Comparison of ENCODE assay signal across 7 cellular contexts in the genomic region with DNA sequence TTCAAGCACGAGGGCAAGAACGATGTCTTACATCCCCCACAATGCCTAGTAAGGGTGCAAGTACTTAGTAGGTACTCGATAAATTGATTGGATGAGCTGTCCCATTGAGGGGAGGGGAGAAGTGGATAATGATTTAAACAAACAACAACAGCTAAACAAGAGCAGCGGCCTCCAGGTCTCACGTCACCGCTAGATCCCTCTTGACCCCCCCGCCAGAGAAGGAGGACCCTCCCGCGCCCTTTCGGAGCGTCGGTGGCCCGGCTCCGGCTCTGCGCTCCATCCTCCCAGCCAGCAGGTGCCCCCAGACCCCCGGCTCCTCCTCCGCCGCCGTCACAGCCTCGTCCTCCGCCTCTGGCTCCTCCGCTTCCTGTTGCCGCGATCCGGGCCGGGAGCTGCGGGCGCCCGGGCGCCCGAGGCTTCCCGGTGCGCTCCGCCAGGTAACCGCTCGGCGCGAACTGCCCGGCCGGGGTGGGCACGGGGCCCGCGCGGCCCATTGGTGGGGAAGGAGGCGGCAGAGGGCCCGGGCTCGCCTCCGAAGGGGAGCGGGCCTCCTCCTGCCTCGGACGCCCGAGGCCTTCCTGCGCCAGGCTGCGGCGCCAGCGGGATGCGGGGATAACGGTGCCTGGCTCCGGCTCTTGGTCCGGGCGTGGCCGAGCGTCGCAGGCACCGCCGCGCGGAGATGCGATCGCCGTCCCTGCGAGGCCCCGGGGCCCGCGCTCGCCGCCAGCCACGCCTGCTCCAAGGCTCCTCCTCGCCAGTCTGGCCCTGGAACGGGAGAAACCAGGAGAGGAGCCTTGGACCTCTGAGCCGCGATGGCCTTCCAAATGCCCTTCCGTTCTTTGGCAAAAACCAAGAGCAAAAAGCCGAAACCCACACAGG. TPM values are rescaled to one million over a fixed set of nuclear protein-coding genes. Genes with fewer than 3 reads are reported as not detected.
DNase-seq lines count a peak whose midpoint lies in the region; ATAC-seq and TF ChIP-seq lines count a peak whose summit lies in the region.

A gene (plus strand): TSS at position 368 of the 879 bp plus-strand sequence. CDS start 2,143 bp downstream, outside the sequence.

- peak; percentile 41 for TF ChIP-seq POLR2A in GM15510 (IDR thresholded peaks at IDR 0.05; ENCODE audit: borderline replicate concordance, extremely low read depth, insufficient read length)
- TF ChIP-seq POLR2A in gastrocnemius medialis (IDR thresholded peaks at IDR 0.05) = peak; percentile 36 to 56

- no TSS peak for BruUV-seq in MCF 10A (replicated peaks; lab: Mats Ljungman, UMichigan)

- TF ChIP-seq RAD21 in SK-N-SH (IDR thresholded peaks at IDR 0.05; ENCODE audit: low read length) = no peak

- no peaks in the 10 kb centered on the region for H4K20me1 ChIP-seq in SK-N-SH (ENCODE audit: insufficient read depth)

- H3K27me3 Mint-ChIP-seq in IgD-negative memory B cell = peaks cover 33% of the 10 kb centered on the region
- H3K27me3 Mint-ChIP-seq in MCF 10A (ENCODE audit: insufficient read depth, unreplicated experiment) = no peaks in the 10 kb centered on the region

- H3K27me3 ChIP-seq in SK-N-SH (ENCODE audit: insufficient read depth) (no peaks in the 10 kb centered on the region), iPS-18a (ENCODE audit: control insufficient read depth, insufficient read depth, low read length) (peaks cover 18% of the 10 kb centered on the region), gastrocnemius medialis (peaks cover 0 to 17% (median 0%) of the 10 kb centered on the region in 3 donors)

- intact Hi-C loops in MCF 10A (cut with micrococcal nuclease) = loop anchor here (1.0 kb wide), 1 partner anchor 19 kb away; no protein-coding TSS in a partner anchor
- intact Hi-C loops in gastrocnemius medialis (cut with DNase I; ENCODE audit: low total_unique reads) = loop anchor here (5.0 kb wide), 1 partner anchor 162 kb away; no protein-coding TSS in a partner anchor

- POLR2A ChIA-PET in SK-N-SH (lab: Yijun Ruan, JAX) = interaction anchor here (0.8 kb wide), 1 partner anchor 90 kb away, joined by 3 read pairs; no protein-coding TSS in a partner anchor
- POLR2A ChIA-PET in MCF 10A (lab: Yijun Ruan, JAX) = interaction anchor here (0.7 to 2.9 kb wide), 8 partner anchors 10 to 1046 kb away, joined by 3 to 13 read pairs (median 3); a partner anchor contains a TSS

- 6% methylated on average over 16 of the region's 84 CpGs for WGBS in SK-N-SH (ENCODE audit: low lambda C conversion rate)

- peaks cover 29% of the 10 kb centered on the region for H3K79me2 ChIP-seq in SK-N-SH (ENCODE audit: insufficient read depth)

- H3K4me1 Mint-ChIP-seq in IgD-negative memory B cell (peaks cover 8 to 11% (median 8%) of the 10 kb centered on the region in 3 donors), MCF 10A (ENCODE audit: insufficient read depth, unreplicated experiment) (peaks cover 13% of the 10 kb centered on the region)

- H3K27ac Mint-ChIP-seq in IgD-negative memory B cell (peak within 1 kb of the TSS in 1 of 3 donors; percentile 81), MCF 10A (ENCODE audit: low read depth, unreplicated experiment) (peak within 1 kb of the TSS; percentile 60)

- H3K9me3 Mint-ChIP-seq in IgD-negative memory B cell (no peaks in the 10 kb centered on the region), MCF 10A (ENCODE audit: unreplicated experiment) (no peaks in the 10 kb centered on the region)

- H3K4me1 ChIP-seq in SK-N-SH (ENCODE audit: control insufficient read depth in 1 of 2, insufficient read depth in 2 of 2, low read depth in 1 of 2, low read length in 1 of 2) (peaks cover 9 to 21% of the 10 kb centered on the region in 2 experiments), iPS-18a (ENCODE audit: control insufficient read depth, low read depth, low read length) (peaks cover 7% of the 10 kb centered on the region), gastrocnemius medialis (peaks cover 4 to 6% of the 10 kb centered on the region in 2 donors)

- H3K36me3 Mint-ChIP-seq in IgD-negative memory B cell (no peaks in the 10 kb centered on the region), MCF 10A (ENCODE audit: insufficient read depth, unreplicated experiment) (peaks cover 6% of the 10 kb centered on the region)

- in situ Hi-C loops in gastrocnemius medialis (cut with MboI; ENCODE audit: low sequenced_read_pairs in 4 of 4) = loop anchor here in 2 of 4 donors (25.0 kb wide), 1 partner anchor 112 kb away; no protein-coding TSS in a partner anchor

- DNase-seq in SK-N-SH = peak; percentile 93
- peak; percentile 55 for DNase-seq in MCF 10A (ENCODE audit: unreplicated experiment)
- no peak for DNase-seq in gastrocnemius medialis

- no peaks in the 10 kb centered on the region for H3K9me3 ChIP-seq in SK-N-SH
- no peaks in the 10 kb centered on the region for H3K9me3 ChIP-seq in iPS-18a (ENCODE audit: control insufficient read depth, low read depth, low read length)
- no peaks in the 10 kb centered on the region for H3K9me3 ChIP-seq in gastrocnemius medialis

- H3K9ac ChIP-seq in SK-N-SH (peak within 1 kb of the TSS; percentile 92), iPS-18a (ENCODE audit: low read length) (peak within 1 kb of the TSS; percentile 49)

- CTCF ChIA-PET in SK-N-SH (lab: Yijun Ruan, JAX) (interaction anchor here (0.8 to 3.5 kb wide), 4 partner anchors 11 to 79 kb away, joined by 3 to 29 read pairs (median 5); a partner anchor contains a TSS), MCF 10A (lab: Yijun Ruan, JAX) (interaction anchor here (0.6 to 0.8 kb wide), 6 partner anchors 12 to 1903 kb away, joined by 3 to 5 read pairs (median 3); no protein-coding TSS in a partner anchor)

- ATAC-seq in gastrocnemius medialis = peak; percentile 39 to 65
- no peak for ATAC-seq in GM21737 (IDR thresholded peaks at IDR 0.05; ENCODE audit: unreplicated experiment)

- peaks cover 10% of the 10 kb centered on the region for H3F3A ChIP-seq in SK-N-SH (replicated peaks; ENCODE audit: insufficient read depth)

- H3K4me3 Mint-ChIP-seq in IgD-negative memory B cell (peak within 1 kb of the TSS; percentile 67 to 90 (median 82)), MCF 10A (ENCODE audit: unreplicated experiment) (peak within 1 kb of the TSS; percentile 73)

- peak within 1 kb of the TSS; percentile 78 to 83 for H3K4me3 ChIP-seq in SK-N-SH (ENCODE audit: low read depth in 2 of 2, low read length in 1 of 2)
- H3K4me3 ChIP-seq in iPS-18a (ENCODE audit: low read length) = peak within 1 kb of the TSS; percentile 63
- H3K4me3 ChIP-seq in gastrocnemius medialis = peak within 1 kb of the TSS; percentile 49 to 78 (median 62)

- H3K27ac ChIP-seq in SK-N-SH (ENCODE audit: low read depth in 2 of 2, low read length in 1 of 2) = peak within 1 kb of the TSS; percentile 85 to 88
- no peak within 1 kb of the TSS for H3K27ac ChIP-seq in iPS-18a (ENCODE audit: low read length)
- H3K27ac ChIP-seq in gastrocnemius medialis = peak within 1 kb of the TSS; percentile 66 to 85 (median 78)

- H3K36me3 ChIP-seq in SK-N-SH (replicated peaks in 1 of 2; ENCODE audit: control insufficient read depth in 1 of 2, insufficient read depth in 2 of 2, low read length in 1 of 2) (peaks cover 6 to 9% of the 10 kb centered on the region in 2 experiments), iPS-18a (ENCODE audit: control insufficient read depth, low read depth, low read length) (peaks cover 4% of the 10 kb centered on the region), gastrocnemius medialis (no peaks in the 10 kb centered on the region)

- H2AFZ ChIP-seq in SK-N-SH (ENCODE audit: low read depth) = peak within 1 kb of the TSS; percentile 82

- peak in 1 of 2 experiments; percentile 17; a peak in 1 of 4 replicates for TF ChIP-seq EP300 in SK-N-SH (IDR thresholded peaks at IDR 0.05; ENCODE audit: borderline replicate concordance in 1 of 2, low read depth in 1 of 2, low read length in 1 of 2)

- no peaks in the 10 kb centered on the region for H3K9me2 ChIP-seq in SK-N-SH

- TF ChIP-seq CTCF in SK-N-SH (IDR thresholded peaks at IDR 0.05) (peak; percentile 34), MCF 10A (IDR thresholded peaks at IDR 0.05; ENCODE audit: unreplicated experiment) (no peak), gastrocnemius medialis (IDR thresholded peaks at IDR 0.05 in 4 of 5, conservative IDR thresholded peaks at IDR 0.05 in 1 of 5) (no peak)

- H3K4me2 ChIP-seq in SK-N-SH = peak within 1 kb of the TSS; percentile 84

TF ChIP-seq in SK-N-SH, 30 proteins besides CTCF, POLR2A, EP300 and RAD21 (continues in another document):
- TF ChIP-seq, protein P1, sequence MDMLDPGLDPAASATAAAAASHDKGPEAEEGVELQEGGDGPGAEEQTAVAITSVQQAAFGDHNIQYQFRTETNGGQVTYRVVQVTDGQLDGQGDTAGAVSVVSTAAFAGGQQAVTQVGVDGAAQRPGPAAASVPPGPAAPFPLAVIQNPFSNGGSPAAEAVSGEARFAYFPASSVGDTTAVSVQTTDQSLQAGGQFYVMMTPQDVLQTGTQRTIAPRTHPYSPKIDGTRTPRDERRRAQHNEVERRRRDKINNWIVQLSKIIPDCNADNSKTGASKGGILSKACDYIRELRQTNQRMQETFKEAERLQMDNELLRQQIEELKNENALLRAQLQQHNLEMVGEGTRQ (IDR thresholded peaks at IDR 0.05; ENCODE audit: borderline replicate concordance, low read depth, low read length) = no peak
- TF ChIP-seq JUND (IDR thresholded peaks at IDR 0.05) = no peak
- no peak for TF ChIP-seq EZH2phosphoT487 (IDR thresholded peaks at IDR 0.05; ENCODE audit: borderline replicate concordance, low read depth)
- no peak for TF ChIP-seq FOXJ3 (CRISPR knock-in tag; IDR thresholded peaks at IDR 0.05)
- no peak for TF ChIP-seq NFIC (IDR thresholded peaks at IDR 0.05; ENCODE audit: borderline replicate concordance)

RNA-seq across cellular contexts. Expression of the gene that starts here (rescaled TPM):
- polyA plus RNA-seq in IgD-negative memory B cell (not detected), SK-N-SH (2012; rRNA removed) (12.7 and 18.7 TPM in 2 replicates)
- 14.6 and 15.1 TPM in 2 replicates for polyA plus RNA-seq in SK-N-SH (2012; cell fraction: cytosol; rRNA removed)
- polyA plus RNA-seq in SK-N-SH (2012; cell fraction: nucleus; rRNA removed) = 23.2 and 40.2 TPM in 2 replicates
- total RNA-seq in MCF 10A (2022) (9.6 and 13.0 TPM in 2 replicates), gastrocnemius medialis (1 to 10 TPM in 1 of 4 donors, under 1 TPM in 3; 0.27 to 1.0 (median 0.70) TPM)

Comparison
In these comparisons a context has a peak if more than half of its experiments do, and no peak if none do; other contexts are left out.
1. RNA of the gene that starts here (polyA plus RNA-seq): 12.7 to 40.2 TPM in SK-N-SH; not detected in IgD-negative memory B cell (single experiment); every median in the first group is over 10 times any median in the second.
2. DNase-seq: peak in SK-N-SH (single experiment) and MCF 10A (single experiment); none in gastrocnemius medialis (0 of 2).
3. Peak in every context shown above with its lines, with median percentiles within 50 percentile points of each other: H3K4me3 ChIP-seq.